Comparison of ENCODE assay signal across 1 cellular context in genomic region chr14:104876251-104876699, GRCh38.
TF ChIP-seq lines count a peak whose summit lies in the region.

No MANE protein-coding gene starts in this region.

TF ChIP-seq in HepG2, 621 proteins besides CTCF, POLR2A, EP300 and RAD21:
- TF ChIP-seq NR2C2 (CRISPR knock-in tag; IDR thresholded peaks at IDR 0.05; ENCODE audit: borderline replicate concordance) (no peak), SP4 (CRISPR knock-in tag; IDR thresholded peaks at IDR 0.05) (0 out of 2 replicates have a peak, but pooled peaks have one; percentile 28), HNF1B (CRISPR knock-in tag; IDR thresholded peaks at IDR 0.05) (no peak), ZNF788 (CRISPR knock-in tag; IDR thresholded peaks at IDR 0.05; ENCODE audit: borderline replicate concordance) (0 out of 2 replicates have a peak, but pooled peaks have one; percentile 6), FUBP1 (CRISPR knock-in tag; IDR thresholded peaks at IDR 0.05; ENCODE audit: borderline replicate concordance) (no peak), ZNF614 (CRISPR knock-in tag; IDR thresholded peaks at IDR 0.05; ENCODE audit: borderline replicate concordance) (no peak), HNF4G (IDR thresholded peaks at IDR 0.05; ENCODE audit: borderline replicate concordance, low read depth, low read length) (no peak), HNF4G (CRISPR knock-in tag; IDR thresholded peaks at IDR 0.05; ENCODE audit: borderline replicate concordance, low read depth) (no peak), ATRX (CRISPR knock-in tag; IDR thresholded peaks at IDR 0.05; ENCODE audit: borderline replicate concordance) (no peak), HMG20B (CRISPR knock-in tag; conservative IDR thresholded peaks at IDR 0.05) (no peak), POLR2AphosphoS2 (IDR thresholded peaks at IDR 0.05; ENCODE audit: low read depth, low read length) (no peak), HMG20A (CRISPR knock-in tag; IDR thresholded peaks at IDR 0.05; ENCODE audit: borderline replicate concordance) (no peak)
